15 cellular contexts compared by ENCODE assay signal in the genomic region with DNA sequence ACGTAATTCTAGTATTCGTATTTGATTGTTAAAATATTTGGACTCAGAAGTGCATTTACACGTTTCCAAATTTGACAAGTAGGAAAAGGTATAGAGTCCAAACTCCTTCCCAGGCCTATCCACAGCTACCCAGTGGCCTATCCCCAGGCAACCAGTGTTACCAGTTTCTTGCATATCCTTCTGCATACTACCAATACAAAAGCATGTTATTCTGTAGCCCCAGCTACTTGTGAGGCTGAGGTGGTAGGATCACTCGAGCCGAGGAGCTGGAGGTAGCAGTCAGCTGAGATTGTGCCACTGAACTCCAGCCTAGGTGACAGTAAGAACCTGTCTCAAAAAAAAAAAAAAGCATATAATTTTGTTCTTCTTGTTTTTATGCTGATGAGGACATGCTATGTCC.
"Had no signal": no experiment of that assay in that cellular context is flagged by ENCODE, and none has a peak within 500 bp of the region (broad histone marks: within the 10 kb centered on the region; RNA-seq: fewer than 3 reads in every experiment).

No MANE protein-coding gene starts in this region.

- DNase-seq: activated naive CD4-positive, alpha-beta T cell treated with Interleukin-2 at 50 U/mL for 16 hours; activated naive CD8-positive, alpha-beta T cell treated with anti-CD3 and anti-CD28 coated beads, Interleukin-2, amount 50 U/mL, for 24 hours; activated T-cell treated with anti-CD3 and anti-CD28 coated beads for 4 hours; aorta; effector CD8-positive, alpha-beta T cell; foreskin melanocyte; heart left ventricle; mucosa of descending colon; naive thymus-derived CD8-positive, alpha-beta T cell; posterior cingulate gyrus; stimulated activated CD4-positive, alpha-beta T cell treated with anti-CD3 and anti-CD28 coated beads, Interleukin-2, amount 100 ng/mL, for 48 hours; stimulated activated naive B cell treated with anti-CD40 and anti-IgM and Interleukin-4, amounts not matched to agents 10 μg/mL and 1 μg/mL and 100 μg/mL, for 72 hours; upper lobe of left lung had no signal

- H3K27me3 Mint-ChIP-seq: activated naive CD8-positive, alpha-beta T cell treated with anti-CD3 and anti-CD28 coated beads, Interleukin-2, amount 50 U/mL, for 24 hours; activated T-helper 17 cell treated with anti-CD3 and anti-CD28 coated beads, Interleukin-2, amount 50 U/mL, for 72 hours; naive thymus-derived CD8-positive, alpha-beta T cell; stimulated activated naive B cell treated with anti-CD40 and anti-IgM and Interleukin-4, amounts not matched to agents 10 μg/mL and 1 μg/mL and 100 μg/mL, for 72 hours had no signal

- H3K27ac ChIP-seq: heart left ventricle had no signal

- H3K27me3 ChIP-seq: heart left ventricle, upper lobe of left lung had no signal

- H3K27ac Mint-ChIP-seq: activated naive CD8-positive, alpha-beta T cell treated with anti-CD3 and anti-CD28 coated beads, Interleukin-2, amount 50 U/mL, for 24 hours; activated T-helper 17 cell treated with anti-CD3 and anti-CD28 coated beads, Interleukin-2, amount 50 U/mL, for 72 hours; stimulated activated naive B cell treated with anti-CD40 and anti-IgM and Interleukin-4, amounts not matched to agents 10 μg/mL and 1 μg/mL and 100 μg/mL, for 72 hours had no signal

- H3K4me3 Mint-ChIP-seq: activated naive CD8-positive, alpha-beta T cell treated with anti-CD3 and anti-CD28 coated beads, Interleukin-2, amount 50 U/mL, for 24 hours; activated T-helper 17 cell treated with anti-CD3 and anti-CD28 coated beads, Interleukin-2, amount 50 U/mL, for 72 hours; naive thymus-derived CD8-positive, alpha-beta T cell had no signal

- H3K4me3 ChIP-seq: heart left ventricle, mucosa of descending colon, upper lobe of left lung had no signal

- H3K9me3 Mint-ChIP-seq: activated naive CD8-positive, alpha-beta T cell treated with anti-CD3 and anti-CD28 coated beads, Interleukin-2, amount 50 U/mL, for 24 hours; activated T-helper 17 cell treated with anti-CD3 and anti-CD28 coated beads, Interleukin-2, amount 50 U/mL, for 72 hours; naive thymus-derived CD8-positive, alpha-beta T cell; stimulated activated naive B cell treated with anti-CD40 and anti-IgM and Interleukin-4, amounts not matched to agents 10 μg/mL and 1 μg/mL and 100 μg/mL, for 72 hours had no signal

- H3K9me3 ChIP-seq: heart left ventricle, mucosa of descending colon, upper lobe of left lung had no signal

- H3K36me3 ChIP-seq: heart left ventricle, upper lobe of left lung had no signal

- ATAC-seq: activated CD4-positive, CD25-positive, alpha-beta regulatory T cell treated with anti-CD3 and anti-CD28 coated beads, Interleukin-2, amount 50 U/mL, for 24 hours; activated naive CD8-positive, alpha-beta T cell treated with anti-CD3 and anti-CD28 coated beads, Interleukin-2, amount 50 U/mL, for 24 hours; activated T-helper 17 cell treated with anti-CD3 and anti-CD28 coated beads, Interleukin-2, amount 50 U/mL, for 72 hours; heart left ventricle; mucosa of descending colon; naive thymus-derived CD8-positive, alpha-beta T cell had no signal
